1 cellular context compared by ENCODE assay signal in genomic region chr3:106431698-106432097, GRCh38.
TF ChIP-seq lines count a peak whose summit lies in the region.

No MANE protein-coding gene starts in this region.

TF ChIP-seq in SK-N-SH treated with all-trans-retinoic acid at 6 μM for 48 hours, 23 proteins besides CTCF, POLR2A, EP300 and RAD21 (continued from another document):
- TF ChIP-seq, protein P1, sequence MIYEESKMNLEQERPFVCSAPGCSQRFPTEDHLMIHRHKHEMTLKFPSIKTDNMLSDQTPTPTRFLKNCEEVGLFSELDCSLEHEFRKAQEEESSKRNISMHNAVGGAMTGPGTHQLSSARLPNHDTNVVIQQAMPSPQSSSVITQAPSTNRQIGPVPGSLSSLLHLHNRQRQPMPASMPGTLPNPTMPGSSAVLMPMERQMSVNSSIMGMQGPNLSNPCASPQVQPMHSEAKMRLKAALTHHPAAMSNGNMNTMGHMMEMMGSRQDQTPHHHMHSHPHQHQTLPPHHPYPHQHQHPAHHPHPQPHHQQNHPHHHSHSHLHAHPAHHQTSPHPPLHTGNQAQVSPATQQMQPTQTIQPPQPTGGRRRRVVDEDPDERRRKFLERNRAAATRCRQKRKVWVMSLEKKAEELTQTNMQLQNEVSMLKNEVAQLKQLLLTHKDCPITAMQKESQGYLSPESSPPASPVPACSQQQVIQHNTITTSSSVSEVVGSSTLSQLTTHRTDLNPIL (CRISPR knock-in tag; IDR thresholded peaks at IDR 0.05; ENCODE audit: low read depth), result no peak
